In the genomic region with DNA sequence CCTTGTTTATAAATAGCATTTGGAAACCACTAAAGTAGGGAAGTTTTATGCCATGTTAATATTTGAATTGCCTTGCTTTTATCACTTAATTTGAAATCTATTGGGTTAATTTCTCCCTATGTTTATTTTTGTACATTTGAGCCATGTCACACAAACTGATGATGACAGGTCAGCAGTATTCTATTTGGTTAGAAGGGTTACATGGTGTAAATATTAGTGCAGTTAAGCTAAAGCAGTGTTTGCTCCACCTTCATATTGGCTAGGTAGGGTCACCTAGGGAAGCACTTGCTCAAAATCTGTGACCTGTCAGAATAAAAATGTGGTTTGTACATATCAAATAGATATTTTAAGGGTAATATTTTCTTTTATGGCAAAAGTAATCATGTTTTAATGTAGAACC, we compare ENCODE assay signal across 15 cellular contexts.
"Had no signal": no experiment of that assay in that cellular context is flagged by ENCODE, and none has a peak within 500 bp of the region (broad histone marks: within the 10 kb centered on the region; RNA-seq: fewer than 3 reads in every experiment).

No MANE protein-coding gene starts in this region.

- H3K27ac ChIP-seq: heart left ventricle, transverse colon, vagina, WERI-Rb-1 had no signal

- H3K9me3 ChIP-seq: heart left ventricle, transverse colon, vagina had no signal

- H3K27me3 Mint-ChIP-seq: activated CD4-positive, alpha-beta memory T cell treated with anti-CD3 and anti-CD28 coated beads, Interleukin-2, amount 10 ng/mL, durations not matched to agents 7 days and 5 days; activated CD4-positive, alpha-beta T cell treated with anti-CD3 and anti-CD28 coated beads for 36 hours; effector memory CD8-positive, alpha-beta T cell; naive B cell; stimulated activated naive B cell treated with anti-CD40 and anti-IgM and Interleukin-4, amounts not matched to agents 10 μg/mL and 1 μg/mL and 100 μg/mL, for 72 hours; T-helper 17 cell had no signal

- H3K9me3 Mint-ChIP-seq: activated CD4-positive, alpha-beta memory T cell treated with anti-CD3 and anti-CD28 coated beads, Interleukin-2, amount 10 ng/mL, durations not matched to agents 7 days and 5 days; effector memory CD8-positive, alpha-beta T cell; naive B cell; stimulated activated naive B cell treated with anti-CD40 and anti-IgM and Interleukin-4, amounts not matched to agents 10 μg/mL and 1 μg/mL and 100 μg/mL, for 72 hours had no signal

- DNase-seq: activated CD4-positive, alpha-beta memory T cell treated with anti-CD3 and anti-CD28 coated beads, Interleukin-2, amount 10 ng/mL, durations not matched to agents 7 days and 5 days; activated CD4-positive, alpha-beta T cell treated with anti-CD3 and anti-CD28 coated beads for 36 hours; activated T-cell treated with anti-CD3 and anti-CD28 coated beads, Interleukin-2, amount 50 U/mL, for 48 hours; dermis blood vessel endothelial cell; effector memory CD8-positive, alpha-beta T cell; heart left ventricle; naive B cell; nucleus accumbens; posterior cingulate gyrus; stimulated activated naive B cell treated with anti-CD40 and anti-IgM and Interleukin-4, amounts not matched to agents 10 μg/mL and 1 μg/mL and 100 μg/mL, for 72 hours; substantia nigra; T-helper 17 cell; transverse colon; WERI-Rb-1 had no signal

- H3K4me3 Mint-ChIP-seq: activated CD4-positive, alpha-beta memory T cell treated with anti-CD3 and anti-CD28 coated beads, Interleukin-2, amount 10 ng/mL, durations not matched to agents 7 days and 5 days; effector memory CD8-positive, alpha-beta T cell; T-helper 17 cell had no signal

- ATAC-seq: activated CD4-positive, alpha-beta T cell treated with anti-CD3 and anti-CD28 coated beads for 36 hours; effector memory CD8-positive, alpha-beta T cell; heart left ventricle; stimulated activated naive B cell treated with anti-CD40 and anti-IgM and Interleukin-4, amounts not matched to agents 10 μg/mL and 1 μg/mL and 100 μg/mL, for 72 hours; T-helper 17 cell had no signal

- H3K27me3 ChIP-seq: heart left ventricle, transverse colon, vagina had no signal

- H3K4me3 ChIP-seq: heart left ventricle, transverse colon, vagina had no signal
